In the genomic region with DNA sequence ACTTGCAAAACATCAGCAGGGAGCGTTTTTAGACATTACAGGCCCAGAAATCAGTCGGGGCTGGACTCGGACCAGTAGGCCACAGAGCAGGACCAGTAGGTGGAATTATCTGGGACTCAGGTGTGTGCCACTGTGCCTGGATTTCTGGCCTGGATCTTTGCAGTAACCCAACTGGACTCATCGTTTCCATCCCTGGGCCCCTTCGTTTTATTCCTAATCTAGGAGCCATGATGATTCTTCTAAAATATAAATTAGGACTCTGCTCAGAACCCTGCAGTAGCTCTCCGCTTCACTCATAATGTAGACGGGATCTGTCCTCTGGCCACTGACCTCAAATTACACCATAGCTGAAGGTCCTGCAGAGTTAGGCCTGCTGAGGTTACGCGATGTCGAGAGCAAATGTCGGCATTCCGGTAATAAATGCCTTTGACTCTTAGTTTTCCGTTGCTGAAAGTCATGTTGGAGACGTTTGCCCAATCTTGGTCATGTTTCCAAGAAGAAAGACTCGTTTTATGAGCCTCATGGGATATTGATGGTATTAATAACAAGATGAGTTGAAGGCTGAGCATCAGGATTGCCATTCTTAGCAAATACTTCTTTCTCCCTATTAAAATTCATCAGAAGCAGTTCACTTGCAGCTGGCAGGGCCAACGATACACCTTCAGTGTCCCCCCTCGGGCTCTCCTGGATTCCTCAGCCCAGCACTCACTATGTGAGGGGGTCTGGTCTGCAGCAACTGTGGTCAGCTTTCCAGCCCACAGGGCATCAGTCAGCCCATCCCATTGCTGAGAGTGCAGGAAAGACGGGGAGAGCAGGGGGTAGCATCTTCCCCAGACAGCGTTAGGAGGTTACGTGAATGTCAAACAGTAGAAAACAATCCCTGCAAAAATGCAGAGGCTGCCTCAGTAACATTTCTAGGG, we compare ENCODE assay signal across 1 cellular context.
TF ChIP-seq lines count a peak whose summit lies in the region.

No MANE protein-coding gene starts in this region.

TF ChIP-seq in SK-N-SH, 30 proteins besides CTCF, POLR2A, EP300 and RAD21:
- no peak for TF ChIP-seq TCF12 (IDR thresholded peaks at IDR 0.05)
TF ChIP-seq in SK-N-SH: peak in this region for 0.
